12 cellular contexts compared by ENCODE assay signal in the genomic region with DNA sequence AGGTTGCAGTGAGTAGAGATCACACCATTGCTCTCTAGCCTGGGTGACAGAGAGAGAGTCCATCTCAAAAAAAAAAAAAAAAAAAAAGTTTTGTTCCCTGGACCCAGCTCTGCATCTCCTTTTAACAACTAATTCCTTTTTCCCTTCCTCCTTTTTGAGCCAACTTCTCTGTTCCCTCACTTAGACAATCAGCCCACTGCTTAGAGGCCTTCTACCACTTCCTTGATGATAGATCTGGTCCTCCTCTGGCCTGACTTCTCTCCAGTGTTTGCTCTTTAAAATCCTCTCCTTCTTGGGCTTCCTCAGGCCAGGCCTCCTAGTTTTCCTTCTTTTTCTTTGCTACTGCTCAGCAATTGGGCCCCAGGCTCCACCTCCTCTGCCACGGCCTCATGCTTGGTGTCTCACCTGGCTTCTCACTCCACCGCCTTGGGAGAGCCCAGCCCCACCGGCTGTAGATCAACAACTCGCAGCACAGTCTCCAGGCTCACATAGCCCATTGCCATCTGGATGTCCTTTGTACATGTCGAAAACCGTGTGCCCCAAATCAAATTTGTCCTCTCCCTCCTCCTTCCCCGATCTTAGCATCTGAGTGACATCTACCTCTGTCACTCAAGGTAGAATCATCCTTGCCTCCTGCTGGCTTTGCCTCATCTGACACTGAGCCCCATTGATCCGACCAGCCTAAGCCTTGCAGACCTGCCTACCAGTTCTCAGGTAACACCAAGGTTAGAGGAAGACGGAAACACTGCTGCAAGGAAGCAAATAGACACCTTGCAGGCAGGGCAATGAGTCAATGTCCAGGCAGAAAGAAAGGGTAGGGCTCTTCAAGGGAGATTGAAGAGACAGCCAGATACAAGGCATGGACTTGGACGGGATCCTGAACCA. TPM values are rescaled to one million over a fixed set of nuclear protein-coding genes. Genes with fewer than 3 reads are reported as not detected.
A peak's percentile ranks its signal among the peaks of the same experiment; 100 is the strongest.
DNase-seq lines count a peak whose midpoint lies in the region; ATAC-seq and TF ChIP-seq lines count a peak whose summit lies in the region.
"Had no signal": no experiment of that assay in that cellular context is flagged by ENCODE, and none has a peak within 500 bp of the region (broad histone marks: within the 10 kb centered on the region; RNA-seq: fewer than 3 reads in every experiment).

No MANE protein-coding gene starts in this region.

- H3K4me3 Mint-ChIP-seq in activated T-cell treated with anti-CD3 and anti-CD28 coated beads, Interleukin-2, amount 50 U/mL, for 24 hours: no peak overlapping the region
- peak overlapping the region in 1 of 5 donors; percentile 19 for H3K4me3 Mint-ChIP-seq in immature natural killer cell
- no peak overlapping the region for H3K4me3 Mint-ChIP-seq in stimulated activated naive B cell treated with anti-CD40 and anti-IgM and Interleukin-4, amounts not matched to agents 10 μg/mL and 1 μg/mL and 100 μg/mL, for 72 hours

- no peak for TF ChIP-seq EP300 in esophagus muscularis mucosa (IDR thresholded peaks at IDR 0.05)

- peak overlapping the region; percentile 22 for H3K27ac Mint-ChIP-seq in activated T-cell treated with anti-CD3 and anti-CD28 coated beads, Interleukin-2, amount 50 U/mL, for 24 hours
- peak overlapping the region in 4 of 6 donors; percentile 17 to 83 (median 58) for H3K27ac Mint-ChIP-seq in immature natural killer cell
- peak overlapping the region; percentile 34 for H3K27ac Mint-ChIP-seq in stimulated activated naive B cell treated with anti-CD40 and anti-IgM and Interleukin-4, amounts not matched to agents 10 μg/mL and 1 μg/mL and 100 μg/mL, for 72 hours

- no peak for TF ChIP-seq POLR2A in esophagus muscularis mucosa (IDR thresholded peaks at IDR 0.05; ENCODE audit: low read depth)

- no peak for DNase-seq in activated T-cell treated with anti-CD3 and anti-CD28 coated beads, Interleukin-2, amount 50 U/mL, for 24 hours
- no peak for DNase-seq in activated T-cell treated with anti-CD3 and anti-CD28 coated beads for 4 hours
- DNase-seq in RWPE2 (ENCODE audit: low spot score): no peak
- no peak for DNase-seq in immature natural killer cell
- no peak for DNase-seq in stimulated activated naive B cell treated with anti-CD40 and anti-IgM and Interleukin-4, amounts not matched to agents 10 μg/mL and 1 μg/mL and 100 μg/mL, for 72 hours
- no peak for DNase-seq in NCI-H187 treated with DMSO at 0.1 percent for 48 hours (lab: John Stamatoyannopoulos, UW)
- DNase-seq in esophagus muscularis mucosa (ENCODE audit: extremely low spot score): no peak
- DNase-seq in NCI-H446 treated with DMSO at 0.1 percent for 48 hours (lab: John Stamatoyannopoulos, UW): no peak
- DNase-seq: NCI-H446; stimulated activated CD4-positive, alpha-beta T cell treated with anti-CD3 and anti-CD28 coated beads, Interleukin-15, amount 100 ng/mL, for 24 hours; stimulated activated naive CD4-positive, alpha-beta T cell; SW 1271 had no signal

- peak; percentile 58; the same call in 2 of the 3 replicates for ATAC-seq in RWPE2 (ENCODE audit: low read depth)
- ATAC-seq in stimulated activated naive B cell treated with anti-CD40 and anti-IgM and Interleukin-4, amounts not matched to agents 10 μg/mL and 1 μg/mL and 100 μg/mL, for 72 hours (replicated peaks): no peak

- TF ChIP-seq CTCF in RWPE2 (IDR thresholded peaks at IDR 0.05; ENCODE audit: poor library complexity, severe bottlenecking) (no peak), esophagus muscularis mucosa (IDR thresholded peaks at IDR 0.05) (no peak)

- H3K9me3 ChIP-seq in RWPE2 (ENCODE audit: severe bottlenecking) (no peaks in the 10 kb centered on the region), esophagus muscularis mucosa (no peaks in the 10 kb centered on the region)

- H3K4me3 ChIP-seq in RWPE2 (ENCODE audit: severe bottlenecking): no peak overlapping the region
- H3K4me3 ChIP-seq in esophagus muscularis mucosa: no peak overlapping the region

- intact Hi-C loops in esophagus muscularis mucosa (cut with DNase I): no loop called here

- WGBS in esophagus muscularis mucosa: 85% methylated on average over 10 of the region's 10 CpGs

- H3K36me3 ChIP-seq in RWPE2 (ENCODE audit: low read depth) (peaks cover 4% of the 10 kb centered on the region; the same call in 1 of the 2 replicates), esophagus muscularis mucosa (no peaks in the 10 kb centered on the region)

- H3K27me3 ChIP-seq in RWPE2 (ENCODE audit: insufficient read depth, poor library complexity, severe bottlenecking) (no peaks in the 10 kb centered on the region), esophagus muscularis mucosa (peaks cover 0 to 7% (median 0%) of the 10 kb centered on the region in 4 donors)

- peaks cover 17% of the 10 kb centered on the region for H3K4me1 Mint-ChIP-seq in activated T-cell treated with anti-CD3 and anti-CD28 coated beads, Interleukin-2, amount 50 U/mL, for 24 hours (ENCODE audit: low read depth)
- peaks cover 35 to 42% of the 10 kb centered on the region in 2 donors for H3K4me1 Mint-ChIP-seq in immature natural killer cell
- peaks cover 42 to 52% of the 10 kb centered on the region in 2 donors for H3K4me1 Mint-ChIP-seq in stimulated activated naive B cell treated with anti-CD40 and anti-IgM and Interleukin-4, amounts not matched to agents 10 μg/mL and 1 μg/mL and 100 μg/mL, for 72 hours

- H3K27ac ChIP-seq in RWPE2 (ENCODE audit: poor library complexity, severe bottlenecking) (no peak overlapping the region), esophagus muscularis mucosa (replicated peaks in 1 of 4) (no peak overlapping the region)

- H3K27me3 Mint-ChIP-seq in activated T-cell treated with anti-CD3 and anti-CD28 coated beads, Interleukin-2, amount 50 U/mL, for 24 hours: no peaks in the 10 kb centered on the region
- H3K27me3 Mint-ChIP-seq in immature natural killer cell (ENCODE audit: low read depth in 3 of 3): peaks cover 0 to 8% (median 0%) of the 10 kb centered on the region in 3 donors
- no peaks in the 10 kb centered on the region for H3K27me3 Mint-ChIP-seq in stimulated activated naive B cell treated with anti-CD40 and anti-IgM and Interleukin-4, amounts not matched to agents 10 μg/mL and 1 μg/mL and 100 μg/mL, for 72 hours

- H3K4me1 ChIP-seq in RWPE2 (ENCODE audit: insufficient read depth, poor library complexity, severe bottlenecking): no peaks in the 10 kb centered on the region
- peaks cover 21 to 42% (median 23%) of the 10 kb centered on the region in 4 donors for H3K4me1 ChIP-seq in esophagus muscularis mucosa

- peaks cover under 1% of the 10 kb centered on the region for H3K36me3 Mint-ChIP-seq in activated T-cell treated with anti-CD3 and anti-CD28 coated beads, Interleukin-2, amount 50 U/mL, for 24 hours (ENCODE audit: low read depth)
- H3K36me3 Mint-ChIP-seq in immature natural killer cell: peaks cover 0 to 10% (median 8%) of the 10 kb centered on the region in 3 donors
- no peaks in the 10 kb centered on the region for H3K36me3 Mint-ChIP-seq in stimulated activated naive B cell treated with anti-CD40 and anti-IgM and Interleukin-4, amounts not matched to agents 10 μg/mL and 1 μg/mL and 100 μg/mL, for 72 hours

- H3K9me3 Mint-ChIP-seq in activated T-cell treated with anti-CD3 and anti-CD28 coated beads, Interleukin-2, amount 50 U/mL, for 24 hours: no peaks in the 10 kb centered on the region
- no peaks in the 10 kb centered on the region for H3K9me3 Mint-ChIP-seq in immature natural killer cell
- no peaks in the 10 kb centered on the region for H3K9me3 Mint-ChIP-seq in stimulated activated naive B cell treated with anti-CD40 and anti-IgM and Interleukin-4, amounts not matched to agents 10 μg/mL and 1 μg/mL and 100 μg/mL, for 72 hours

RNA-seq across cellular contexts. Expression of a gene that starts 17.4 kb away (rescaled TPM):
- 10 to 100 TPM; 23.5 to 64.9 (median 27.8) TPM for polyA plus RNA-seq in immature natural killer cell
- total RNA-seq in esophagus muscularis mucosa: 10 to 100 TPM; 11.2 to 15.0 (median 12.9) TPM
